ENCODE assay signal across 8 cellular contexts in genomic region chr6:52407467-52407866, GRCh38. TPM values are rescaled to one million over a fixed set of nuclear protein-coding genes. Genes with fewer than 3 reads are reported as not detected.
DNase-seq lines count a peak whose midpoint lies in the region; ATAC-seq and TF ChIP-seq lines count a peak whose summit lies in the region.

No MANE protein-coding gene starts in this region.

- CTCF ChIA-PET in activated CD4-positive, alpha-beta T cell treated with anti-CD3 and anti-CD28 coated beads, Interleukin-2, amount 10 ng/mL, durations not matched to agents 7 days and 5 days (lab: Charles Lee), result interaction anchor here (0.6 to 1.0 kb wide), 4 partner anchors 69 to 821 kb away, joined by 3 to 5 read pairs (median 4); no protein-coding TSS in a partner anchor
- CTCF ChIA-PET in activated CD8-positive, alpha-beta T cell treated with anti-CD3 and anti-CD28 coated beads, Interleukin-2, amount 10 ng/mL, durations not matched to agents 7 days and 5 days (lab: Charles Lee), result interaction anchor here (0.8 to 12.8 kb wide), 12 partner anchors 8 to 258 kb away, joined by 3 to 143 read pairs (median 6); partner anchors contain the start of gene MCM3

- peak; percentile 78 for TF ChIP-seq CTCF in HFFc6 (IDR thresholded peaks at IDR 0.05)

- H3K27me3 Mint-ChIP-seq in activated CD4-positive, alpha-beta T cell treated with anti-CD3 and anti-CD28 coated beads, Interleukin-2, amount 10 ng/mL, durations not matched to agents 7 days and 5 days, result no peaks in the 10 kb centered on the region
- H3K27me3 Mint-ChIP-seq in HFFc6 (ENCODE audit: insufficient read depth), result no peaks in the 10 kb centered on the region
- no peaks in the 10 kb centered on the region for H3K27me3 Mint-ChIP-seq in activated CD8-positive, alpha-beta T cell treated with anti-CD3 and anti-CD28 coated beads, Interleukin-2, amount 10 ng/mL, durations not matched to agents 7 days and 5 days (ENCODE audit: low read depth)

- H3K27ac Mint-ChIP-seq in activated CD4-positive, alpha-beta T cell treated with anti-CD3 and anti-CD28 coated beads, Interleukin-2, amount 10 ng/mL, durations not matched to agents 7 days and 5 days, result no peak overlapping the region
- no peak overlapping the region for H3K27ac Mint-ChIP-seq in HFFc6
- no peak overlapping the region for H3K27ac Mint-ChIP-seq in activated CD8-positive, alpha-beta T cell treated with anti-CD3 and anti-CD28 coated beads, Interleukin-2, amount 10 ng/mL, durations not matched to agents 7 days and 5 days

- no peaks in the 10 kb centered on the region for H3K9me3 Mint-ChIP-seq in activated CD4-positive, alpha-beta T cell treated with anti-CD3 and anti-CD28 coated beads, Interleukin-2, amount 10 ng/mL, durations not matched to agents 7 days and 5 days
- H3K9me3 Mint-ChIP-seq in HFFc6, result no peaks in the 10 kb centered on the region
- no peaks in the 10 kb centered on the region for H3K9me3 Mint-ChIP-seq in activated CD8-positive, alpha-beta T cell treated with anti-CD3 and anti-CD28 coated beads, Interleukin-2, amount 10 ng/mL, durations not matched to agents 7 days and 5 days (ENCODE audit: insufficient read depth)

- peak; percentile 40 for DNase-seq in activated CD4-positive, alpha-beta T cell treated with anti-CD3 and anti-CD28 coated beads, Interleukin-2, amount 10 ng/mL, durations not matched to agents 7 days and 5 days
- DNase-seq in activated CD4-positive, alpha-beta T cell treated with anti-CD3 and anti-CD28 coated beads for 4 hours, result no peak
- DNase-seq in HFFc6, result peak; percentile 68
- peak; percentile 77 for DNase-seq in NCI-H2171 treated with DMSO at 0.1 percent for 48 hours (lab: John Stamatoyannopoulos, UW)
- DNase-seq in activated CD8-positive, alpha-beta T cell treated with anti-CD3 and anti-CD28 coated beads, Interleukin-2, amount 10 ng/mL, durations not matched to agents 7 days and 5 days, result peak; percentile 34
- peak; percentile 60 for DNase-seq in iPS-NIHi7 (ENCODE audit: extremely low spot score)
- DNase-seq in activated T-cell treated with anti-CD3 and anti-CD28 coated beads, Interleukin-2, amount 50 U/mL, for 48 hours, result no peak

- POLR2A ChIA-PET in activated CD4-positive, alpha-beta T cell treated with anti-CD3 and anti-CD28 coated beads, Interleukin-2, amount 10 ng/mL, durations not matched to agents 7 days and 5 days (lab: Charles Lee), result interaction anchor here (0.7 kb wide), 1 partner anchor 17 kb away, joined by 6 read pairs; no protein-coding TSS in a partner anchor
- POLR2A ChIA-PET in activated CD8-positive, alpha-beta T cell treated with anti-CD3 and anti-CD28 coated beads, Interleukin-2, amount 10 ng/mL, durations not matched to agents 7 days and 5 days (lab: Charles Lee), result no interaction called here

- no peak overlapping the region for H3K4me3 Mint-ChIP-seq in activated CD4-positive, alpha-beta T cell treated with anti-CD3 and anti-CD28 coated beads, Interleukin-2, amount 10 ng/mL, durations not matched to agents 7 days and 5 days
- H3K4me3 Mint-ChIP-seq in HFFc6, result no peak overlapping the region
- no peak overlapping the region for H3K4me3 Mint-ChIP-seq in activated CD8-positive, alpha-beta T cell treated with anti-CD3 and anti-CD28 coated beads, Interleukin-2, amount 10 ng/mL, durations not matched to agents 7 days and 5 days

- H3K36me3 Mint-ChIP-seq in activated CD4-positive, alpha-beta T cell treated with anti-CD3 and anti-CD28 coated beads, Interleukin-2, amount 10 ng/mL, durations not matched to agents 7 days and 5 days (ENCODE audit: low read depth), result peaks cover 29% of the 10 kb centered on the region
- H3K36me3 Mint-ChIP-seq in HFFc6 (ENCODE audit: low read depth), result no peaks in the 10 kb centered on the region
- H3K36me3 Mint-ChIP-seq in activated CD8-positive, alpha-beta T cell treated with anti-CD3 and anti-CD28 coated beads, Interleukin-2, amount 10 ng/mL, durations not matched to agents 7 days and 5 days (ENCODE audit: low read depth), result peaks cover 32% of the 10 kb centered on the region

- no peaks in the 10 kb centered on the region for H3K4me1 Mint-ChIP-seq in activated CD4-positive, alpha-beta T cell treated with anti-CD3 and anti-CD28 coated beads, Interleukin-2, amount 10 ng/mL, durations not matched to agents 7 days and 5 days
- H3K4me1 Mint-ChIP-seq in HFFc6 (ENCODE audit: low read depth), result peaks cover 34% of the 10 kb centered on the region
- peaks cover 2% of the 10 kb centered on the region for H3K4me1 Mint-ChIP-seq in activated CD8-positive, alpha-beta T cell treated with anti-CD3 and anti-CD28 coated beads, Interleukin-2, amount 10 ng/mL, durations not matched to agents 7 days and 5 days (ENCODE audit: low read depth)

- peak; percentile 79 for ATAC-seq in activated CD8-positive, alpha-beta T cell treated with anti-CD3 and anti-CD28 coated beads, Interleukin-2, amount 10 ng/mL, durations not matched to agents 7 days and 5 days
- no peak for ATAC-seq in HG03280 (IDR thresholded peaks at IDR 0.05; ENCODE audit: unreplicated experiment)

RNA-seq across cellular contexts. Expression of gene EFHC1, which starts 12.7 kb away (rescaled TPM):
- 1 to 10 TPM; 2.3 to 3.6 TPM for total RNA-seq in activated CD4-positive, alpha-beta T cell treated with anti-CD3 and anti-CD28 coated beads, Interleukin-2, amount 10 ng/mL, durations not matched to agents 7 days and 5 days
- 10 to 100 TPM in 5 of 6 experiments, 1 to 10 TPM in 1; 10.0 to 17.3 (median 13.8) TPM for total RNA-seq in HFFc6 (2021; fragmentation: NEBNext Ultra II Directional; extraction: Animal tissue kit (Norgen Biotek cat#: 25700))
- 1 to 10 TPM; 1.4 to 2.5 TPM for total RNA-seq in activated CD8-positive, alpha-beta T cell treated with anti-CD3 and anti-CD28 coated beads, Interleukin-2, amount 10 ng/mL, durations not matched to agents 7 days and 5 days

RNA-seq across cellular contexts. Expression of gene PAQR8, which starts 45.5 kb away (rescaled TPM):
- total RNA-seq in activated CD4-positive, alpha-beta T cell treated with anti-CD3 and anti-CD28 coated beads, Interleukin-2, amount 10 ng/mL, durations not matched to agents 7 days and 5 days, result 10 to 100 TPM; 21.2 to 22.8 TPM
- 1 to 10 TPM; 2.8 to 3.8 (median 3.1) TPM for total RNA-seq in HFFc6 (2021; fragmentation: NEBNext Ultra II Directional; extraction: Animal tissue kit (Norgen Biotek cat#: 25700))
- 10 to 100 TPM; 23.0 to 25.7 TPM for total RNA-seq in activated CD8-positive, alpha-beta T cell treated with anti-CD3 and anti-CD28 coated beads, Interleukin-2, amount 10 ng/mL, durations not matched to agents 7 days and 5 days

Comparison
In these comparisons a context has a peak if more than half of its experiments do, and no peak if none do; other contexts are left out.
1. DNase-seq: peak in activated CD4-positive, alpha-beta T cell treated with anti-CD3 and anti-CD28 coated beads, Interleukin-2, amount 10 ng/mL, durations not matched to agents 7 days and 5 days (single experiment), HFFc6 (single experiment), NCI-H2171 treated with DMSO at 0.1 percent for 48 hours (single experiment), activated CD8-positive, alpha-beta T cell treated with anti-CD3 and anti-CD28 coated beads, Interleukin-2, amount 10 ng/mL, durations not matched to agents 7 days and 5 days (single experiment) and iPS-NIHi7 (single experiment); none in activated CD4-positive, alpha-beta T cell treated with anti-CD3 and anti-CD28 coated beads for 4 hours (0 of 2) and activated T-cell treated with anti-CD3 and anti-CD28 coated beads, Interleukin-2, amount 50 U/mL, for 48 hours (0 of 2).
2. RNA of gene PAQR8, which starts 45.5 kb away (total RNA-seq): 23.0 to 25.7 TPM in activated CD8-positive, alpha-beta T cell treated with anti-CD3 and anti-CD28 coated beads, Interleukin-2, amount 10 ng/mL, durations not matched to agents 7 days and 5 days and 21.2 to 22.8 TPM in activated CD4-positive, alpha-beta T cell treated with anti-CD3 and anti-CD28 coated beads, Interleukin-2, amount 10 ng/mL, durations not matched to agents 7 days and 5 days; 2.8 to 3.8 TPM in HFFc6; every median in the first group is over 4 times any median in the second.